In genomic region chr6:126198581-126198980, GRCh38 we compare ENCODE assay signal across 11 cellular contexts.
DNase-seq lines count a peak whose midpoint lies in the region; ATAC-seq and TF ChIP-seq lines count a peak whose summit lies in the region.
"Had no signal": no experiment of that assay in that cellular context is flagged by ENCODE, and none has a peak within 500 bp of the region (broad histone marks: within the 10 kb centered on the region; RNA-seq: fewer than 3 reads in every experiment).

No MANE protein-coding gene starts in this region.

- H3K36me3 Mint-ChIP-seq in nephron (ENCODE audit: low read depth) = peaks cover 8% of the 10 kb centered on the region

- H3K4me3 Mint-ChIP-seq in nephron = no peak overlapping the region

- H3K27me3 Mint-ChIP-seq in nephron (ENCODE audit: low read depth) = no peaks in the 10 kb centered on the region
- H3K27me3 Mint-ChIP-seq: T-cell had no signal

- H3K4me1 Mint-ChIP-seq in nephron = peaks cover 43% of the 10 kb centered on the region

- no peak for ATAC-seq in GM19023 (IDR thresholded peaks at IDR 0.05; ENCODE audit: unreplicated experiment)
- ATAC-seq: T-cell had no signal

- no peak for TF ChIP-seq CTCF in nephron (IDR thresholded peaks at IDR 0.05; ENCODE audit: unreplicated experiment in 3 of 3)

- H3K27ac Mint-ChIP-seq in nephron = peak overlapping the region; percentile 93 to 97 (median 94)
- H3K27ac Mint-ChIP-seq: T-cell had no signal

- no peaks in the 10 kb centered on the region for H3K9me3 Mint-ChIP-seq in nephron
- H3K9me3 Mint-ChIP-seq: T-cell had no signal

- peak; percentile 56 for DNase-seq in DMS53 (lab: John Stamatoyannopoulos, UW)
- DNase-seq in DMS53 treated with DMSO at 0.1 percent for 48 hours (lab: John Stamatoyannopoulos, UW; ENCODE audit: unreplicated experiment) = no peak
- peak; percentile 64 to 82 for DNase-seq in NCI-H1930 (lab: John Stamatoyannopoulos, UW)
- peak; percentile 47 for DNase-seq in NCI-H82 (lab: John Stamatoyannopoulos, UW)
- DNase-seq in GOT3 (lab: John Stamatoyannopoulos, UW) = no peak
- no peak for DNase-seq in stimulated activated CD4-positive, alpha-beta T cell treated with anti-CD3 and anti-CD28 coated beads, Interleukin-4, amount 100 ng/mL, for 24 hours
- DNase-seq: NCI-H1694 treated with DMSO at 0.1 percent for 48 hours, NCI-H446 treated with DMSO at 0.1 percent for 48 hours, T-cell had no signal

Comparison
In these comparisons a context has a peak if more than half of its experiments do, and no peak if none do; other contexts are left out.
1. DNase-seq: peak in DMS53 (single experiment), NCI-H1930 (2 of 2) and NCI-H82 (single experiment); none in DMS53 treated with DMSO at 0.1 percent for 48 hours (single experiment), GOT3 (single experiment) and stimulated activated CD4-positive, alpha-beta T cell treated with anti-CD3 and anti-CD28 coated beads, Interleukin-4, amount 100 ng/mL, for 24 hours (single experiment).